ENCODE assay signal across 24 cellular contexts in the genomic region with DNA sequence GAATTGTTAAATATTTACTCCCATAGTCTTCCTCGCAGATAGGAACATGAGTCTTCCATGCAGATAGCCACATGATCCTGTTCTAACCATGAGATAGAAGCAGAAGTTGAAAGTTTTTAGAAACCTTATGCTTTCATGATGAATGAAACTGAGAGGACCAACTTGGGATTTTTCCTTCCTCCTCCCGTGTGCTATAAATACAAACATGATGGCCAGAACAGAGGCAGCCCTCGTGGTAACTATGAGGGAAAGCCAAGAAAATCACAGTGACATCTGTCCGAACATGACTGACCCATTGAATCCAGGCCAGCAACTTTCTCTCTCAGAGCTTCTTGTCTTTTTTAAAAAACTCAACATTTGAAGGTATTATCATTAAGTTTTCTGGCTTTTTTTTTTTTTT.
"Had no signal": no experiment of that assay in that cellular context is flagged by ENCODE, and none has a peak within 500 bp of the region (broad histone marks: within the 10 kb centered on the region; RNA-seq: fewer than 3 reads in every experiment).

No MANE protein-coding gene starts in this region.

- H3K27me3 Mint-ChIP-seq: activated naive CD4-positive, alpha-beta T cell treated with anti-CD3 and anti-CD28 coated beads, Interleukin-2, amount 50 U/mL, for 24 hours had no signal

- H3K4me3 Mint-ChIP-seq: activated CD4-positive, alpha-beta T cell treated with anti-CD3 and anti-CD28 coated beads, Interleukin-2, amount 10 ng/mL, durations not matched to agents 24 days and 14 days; activated CD8-positive, alpha-beta memory T cell treated with anti-CD3 and anti-CD28 coated beads, Interleukin-2, amount 10 ng/mL, durations not matched to agents 7 days and 5 days; activated naive CD4-positive, alpha-beta T cell treated with anti-CD3 and anti-CD28 coated beads, Interleukin-2, amount 50 U/mL, for 24 hours; activated T-cell treated with anti-CD3 and anti-CD28 coated beads, Interleukin-2, amount 50 U/mL, for 24 hours; activated T-helper 1 cell treated with anti-CD3 and anti-CD28 coated beads, Interleukin-12 subunit alpha, Interleukin-12 subunit beta, Interleukin-2, Interleukin-4 antibody, amounts not matched to agents 30 ng/mL and 10 ng/mL and 1 ng/mL, durations not matched to agents 14 hours and 24 hours and 36 hours; IgD-negative memory B cell; T-helper 1 cell treated with Interleukin-12 subunit alpha and Interleukin-12 subunit beta and Interleukin-4 antibody, amounts not matched to agents 30 μg/mL and 1 μg/mL, for 36 hours; WTC11 had no signal

- ATAC-seq: activated CD8-positive, alpha-beta memory T cell treated with anti-CD3 and anti-CD28 coated beads, Interleukin-2, amount 10 ng/mL, durations not matched to agents 7 days and 5 days; body of pancreas; PC-3; WTC11 had no signal

- DNase-seq: activated CD4-positive, alpha-beta T cell treated with anti-CD3 and anti-CD28 coated beads for 1 hour; activated CD4-positive, alpha-beta T cell treated with anti-CD3 and anti-CD28 coated beads, Interleukin-2, amount 10 ng/mL, durations not matched to agents 24 days and 14 days; activated CD4-positive, alpha-beta T cell treated with anti-CD3 and anti-CD28 coated beads, Interleukin-2, amount 50 U/mL, for 48 hours; activated CD8-positive, alpha-beta memory T cell treated with anti-CD3 and anti-CD28 coated beads, Interleukin-2, amount 10 ng/mL, durations not matched to agents 7 days and 5 days; activated effector memory CD4-positive, alpha-beta T cell treated with Interleukin-2 at 50 U/mL for 16 hours; activated naive CD4-positive, alpha-beta T cell; activated T-cell treated with anti-CD3 and anti-CD28 coated beads, Interleukin-2, amount 50 U/mL, for 24 hours; body of pancreas; central memory CD4-positive, alpha-beta T cell; KG1; NCI-H1105; NCI-H1436; NCI-H1694 treated with DMSO at 0.1 percent for 48 hours; NCI-H2029 treated with DMSO at 0.1 percent for 48 hours; NCI-H446; NCI-H524; NCI-H748 treated with DMSO at 0.1 percent for 48 hours; PC-3; SHP77 treated with DMSO at 0.1 percent for 48 hours had no signal

- H3K27ac Mint-ChIP-seq: activated CD4-positive, alpha-beta T cell treated with anti-CD3 and anti-CD28 coated beads, Interleukin-2, amount 10 ng/mL, durations not matched to agents 24 days and 14 days; activated CD8-positive, alpha-beta memory T cell treated with anti-CD3 and anti-CD28 coated beads, Interleukin-2, amount 10 ng/mL, durations not matched to agents 7 days and 5 days; activated T-cell treated with anti-CD3 and anti-CD28 coated beads, Interleukin-2, amount 50 U/mL, for 24 hours; activated T-helper 1 cell treated with anti-CD3 and anti-CD28 coated beads, Interleukin-12 subunit alpha, Interleukin-12 subunit beta, Interleukin-2, Interleukin-4 antibody, amounts not matched to agents 30 ng/mL and 10 ng/mL and 1 ng/mL, durations not matched to agents 14 hours and 24 hours and 36 hours; IgD-negative memory B cell; T-helper 1 cell treated with Interleukin-12 subunit alpha and Interleukin-12 subunit beta and Interleukin-4 antibody, amounts not matched to agents 30 μg/mL and 1 μg/mL, for 36 hours; WTC11 had no signal

- H3K4me1 Mint-ChIP-seq: activated CD4-positive, alpha-beta T cell treated with anti-CD3 and anti-CD28 coated beads, Interleukin-2, amount 10 ng/mL, durations not matched to agents 24 days and 14 days; activated CD8-positive, alpha-beta memory T cell treated with anti-CD3 and anti-CD28 coated beads, Interleukin-2, amount 10 ng/mL, durations not matched to agents 7 days and 5 days; activated naive CD4-positive, alpha-beta T cell treated with anti-CD3 and anti-CD28 coated beads, Interleukin-2, amount 50 U/mL, for 24 hours; IgD-negative memory B cell had no signal

- H3K9me3 Mint-ChIP-seq: activated CD4-positive, alpha-beta T cell treated with anti-CD3 and anti-CD28 coated beads, Interleukin-2, amount 10 ng/mL, durations not matched to agents 24 days and 14 days; activated naive CD4-positive, alpha-beta T cell treated with anti-CD3 and anti-CD28 coated beads, Interleukin-2, amount 50 U/mL, for 24 hours; activated T-cell treated with anti-CD3 and anti-CD28 coated beads, Interleukin-2, amount 50 U/mL, for 24 hours; activated T-helper 1 cell treated with anti-CD3 and anti-CD28 coated beads, Interleukin-12 subunit alpha, Interleukin-12 subunit beta, Interleukin-2, Interleukin-4 antibody, amounts not matched to agents 30 ng/mL and 10 ng/mL and 1 ng/mL, durations not matched to agents 14 hours and 24 hours and 36 hours; IgD-negative memory B cell; T-helper 1 cell treated with Interleukin-12 subunit alpha and Interleukin-12 subunit beta and Interleukin-4 antibody, amounts not matched to agents 30 μg/mL and 1 μg/mL, for 36 hours; WTC11 had no signal

- H3K36me3 Mint-ChIP-seq: activated CD8-positive, alpha-beta memory T cell treated with anti-CD3 and anti-CD28 coated beads, Interleukin-2, amount 10 ng/mL, durations not matched to agents 7 days and 5 days; activated naive CD4-positive, alpha-beta T cell treated with anti-CD3 and anti-CD28 coated beads, Interleukin-2, amount 50 U/mL, for 24 hours; WTC11 had no signal
